12 cellular contexts compared by ENCODE assay signal in the genomic region with DNA sequence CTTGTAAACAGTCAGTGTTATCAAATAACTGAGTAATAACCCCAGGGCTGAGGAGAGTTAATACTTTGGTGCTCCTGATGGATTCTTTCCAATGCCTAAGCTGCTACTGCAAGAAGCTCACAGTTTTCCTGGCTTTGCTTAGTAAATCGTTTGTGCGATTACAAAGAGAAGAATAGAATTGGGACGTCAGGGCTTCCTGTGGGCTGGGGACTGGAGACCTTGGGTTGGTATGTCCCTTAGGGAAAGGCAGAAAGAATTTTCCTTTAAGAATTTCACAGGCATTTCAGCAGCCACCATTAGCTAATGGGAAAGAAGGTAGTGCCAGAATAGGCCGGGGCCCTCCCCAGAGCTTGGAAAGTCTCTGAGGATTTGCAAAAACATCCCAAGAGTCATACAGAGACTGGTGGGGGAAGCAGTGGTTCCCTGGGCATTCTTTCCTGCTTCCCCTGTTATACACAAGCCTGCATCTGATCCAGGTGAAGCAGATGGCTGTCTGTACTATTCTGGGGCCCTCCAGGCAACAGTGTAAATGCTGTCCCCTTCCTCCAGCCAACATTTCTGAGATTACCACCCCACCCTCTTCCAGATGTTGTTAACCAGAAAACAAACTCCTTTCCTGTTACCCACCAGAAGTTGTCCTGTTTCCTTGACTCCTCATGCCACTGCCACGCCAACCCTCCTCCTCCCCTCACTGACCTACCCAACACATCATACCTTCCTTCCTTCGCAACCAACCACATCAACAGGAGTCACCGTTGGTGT. TPM values are rescaled to one million over a fixed set of nuclear protein-coding genes. Genes with fewer than 3 reads are reported as not detected.
DNase-seq lines count a peak whose midpoint lies in the region; ATAC-seq, FAIRE-seq and TF ChIP-seq lines count a peak whose summit lies in the region.
"Had no signal": no experiment of that assay in that cellular context is flagged by ENCODE, and none has a peak within 500 bp of the region (broad histone marks: within the 10 kb centered on the region; RNA-seq: fewer than 3 reads in every experiment).

No MANE protein-coding gene starts in this region.

- H3K4me1 ChIP-seq in HepG2 (ENCODE audit: insufficient read depth, low read length) = peaks cover 61% of the 10 kb centered on the region
- peaks cover 0 to 88% (median 75%) of the 10 kb centered on the region in 4 donors for H3K4me1 ChIP-seq in tibial artery
- no peaks in the 10 kb centered on the region for H3K4me1 ChIP-seq in Karpas-422 (ENCODE audit: low read length)

- H3K9me2 ChIP-seq in Karpas-422 (replicated peaks; ENCODE audit: insufficient read depth, low read length) = no peaks in the 10 kb centered on the region

- H2AFZ ChIP-seq in HepG2 (ENCODE audit: low read length) (no peak overlapping the region), Karpas-422 (ENCODE audit: low read length) (no peak overlapping the region)

- no peaks in the 10 kb centered on the region for H3K9me3 ChIP-seq in HepG2 (ENCODE audit: low read length)
- no peaks in the 10 kb centered on the region for H3K9me3 ChIP-seq in tibial artery
- no peaks in the 10 kb centered on the region for H3K9me3 ChIP-seq in Karpas-422 (ENCODE audit: low read length)

- H3K36me3 ChIP-seq in HepG2 (replicated peaks in 1 of 2; ENCODE audit: control insufficient read depth in 1 of 2, insufficient read depth in 2 of 2, low read length in 2 of 2) (no peaks in the 10 kb centered on the region), tibial artery (no peaks in the 10 kb centered on the region), Karpas-422 (ENCODE audit: insufficient read depth, low read length) (no peaks in the 10 kb centered on the region)

- FAIRE-seq in HepG2 (lab: Jason Lieb, UNC) = no peak

- H3K9ac ChIP-seq in HepG2 (ENCODE audit: insufficient read depth, low read depth, low read length) = no peak overlapping the region
- H3K9ac ChIP-seq in Karpas-422 (ENCODE audit: low read length) = no peak overlapping the region

- H3K4me3 ChIP-seq in cardiac fibroblast (replicated peaks in 1 of 2; ENCODE audit: low read depth in 2 of 2, low read length in 2 of 2) (peak overlapping the region in 1 of 2 donors; percentile 5), HepG2 (replicated peaks in 1 of 3; ENCODE audit: insufficient read depth in 1 of 3, low read depth in 2 of 3, low read length in 3 of 3) (no peak overlapping the region), tibial artery (no peak overlapping the region), Karpas-422 (ENCODE audit: low read length) (no peak overlapping the region)

- TF ChIP-seq EP300 in HepG2 (IDR thresholded peaks at IDR 0.05; ENCODE audit: low read depth in 2 of 2, low read length in 2 of 2) (no peak), HepG2 (CRISPR knock-in tag; IDR thresholded peaks at IDR 0.05; ENCODE audit: borderline replicate concordance) (no peak)

- H3K27me3 ChIP-seq in HepG2 (ENCODE audit: control insufficient read depth in 1 of 2, insufficient read depth in 2 of 2, low read length in 2 of 2) = no peaks in the 10 kb centered on the region
- H3K27me3 ChIP-seq in tibial artery = no peaks in the 10 kb centered on the region
- no peaks in the 10 kb centered on the region for H3K27me3 ChIP-seq in Karpas-422 (ENCODE audit: low read length)

- no peak for TF ChIP-seq POLR2A in HepG2 (IDR thresholded peaks at IDR 0.05; ENCODE audit: insufficient read depth in 1 of 2, low read depth in 2 of 2, low read length in 2 of 2)

- DNase-seq in NCI-H2029 treated with DMSO at 0.1 percent for 48 hours (lab: John Stamatoyannopoulos, UW) = peak; percentile 73
- no peak for DNase-seq in NCI-H2029 (lab: John Stamatoyannopoulos, UW)
- peak; percentile 90 to 91 for DNase-seq in cardiac fibroblast (ENCODE audit: low read depth in 2 of 2)
- no peak for DNase-seq in HepG2 (ENCODE audit: low spot score)
- DNase-seq in tibial artery = no peak
- no peak for DNase-seq in Karpas-422
- DNase-seq in KG1 (lab: John Stamatoyannopoulos, UW) = no peak
- DNase-seq: activated naive CD4-positive, alpha-beta T cell treated with anti-CD3 and anti-CD28 coated beads, Interleukin-2, amount 50 U/mL, for 16 hours; foreskin melanocyte; nephron progenitor cell; WERI-Rb-1 had no signal

- ATAC-seq in HepG2 = no peak
- ATAC-seq in HG03175 (IDR thresholded peaks at IDR 0.05; ENCODE audit: unreplicated experiment) = no peak

- in situ Hi-C loops in HepG2 (cut with HindIII; ENCODE audit: extremely low pct_ligation_motif_present, low pct_unique_long_range_greater_than_20kb) = no loop called here

- H3K27ac ChIP-seq in HepG2 (ENCODE audit: extremely low read length, insufficient read depth, low read length) = no peak overlapping the region
- peak overlapping the region; percentile 76 to 78 for H3K27ac ChIP-seq in tibial artery
- H3K27ac ChIP-seq in Karpas-422 (ENCODE audit: low read length) = no peak overlapping the region
- H3K27ac ChIP-seq: WERI-Rb-1 had no signal

- H3K79me2 ChIP-seq in HepG2 (ENCODE audit: insufficient read depth, low read length) (no peaks in the 10 kb centered on the region), Karpas-422 (ENCODE audit: low read length) (no peaks in the 10 kb centered on the region)

- BruUV-seq in HepG2 (replicated peaks; lab: Mats Ljungman, UMichigan) = no TSS peak

- no peak for TF ChIP-seq RAD21 in HepG2 (CRISPR knock-in tag; IDR thresholded peaks at IDR 0.05)

- intact Hi-C loops in HepG2 (cut with micrococcal nuclease; ENCODE audit: unreplicated experiment) = no loop called here
- intact Hi-C loops in tibial artery (cut with DNase I; ENCODE audit: low total_unique reads) = loop anchor here (5.0 kb wide), 1 partner anchor 38 kb away; a partner anchor contains a TSS

- POLR2A ChIA-PET in HepG2 (lab: Yijun Ruan, JAX) = interaction anchor here (0.8 to 1.5 kb wide), 7 partner anchors 26 to 84 kb away, joined by 3 to 7 read pairs (median 3); a partner anchor contains a TSS

- no peak for TF ChIP-seq CTCF in cardiac fibroblast (IDR thresholded peaks at IDR 0.05; ENCODE audit: low read depth, low read length)
- TF ChIP-seq CTCF in HepG2 (CRISPR knock-in tag; IDR thresholded peaks at IDR 0.05) = no peak
- TF ChIP-seq CTCF in tibial artery (IDR thresholded peaks at IDR 0.05) = no peak

- no peak overlapping the region for H3K4me2 ChIP-seq in HepG2 (ENCODE audit: low read depth, low read length)
- no peak overlapping the region for H3K4me2 ChIP-seq in Karpas-422 (ENCODE audit: low read depth, low read length, poor library complexity, severe bottlenecking)

- CTCF ChIA-PET in HepG2 (lab: Yijun Ruan, JAX; ENCODE audit: low intra/inter-chr PET ratio, low total read pairs) = no interaction called here

- H4K20me1 ChIP-seq in HepG2 (ENCODE audit: insufficient read depth, low read length) (no peaks in the 10 kb centered on the region), Karpas-422 (ENCODE audit: insufficient read depth, low read depth, low read length) (no peaks in the 10 kb centered on the region)

- WGBS in HepG2 (ENCODE audit: low lambda C conversion rate) = 83% methylated on average over 7 of the region's 7 CpGs

TF ChIP-seq in HepG2, 621 proteins besides CTCF, POLR2A, EP300 and RAD21:
- TF ChIP-seq MTA1 (CRISPR knock-in tag; IDR thresholded peaks at IDR 0.05; ENCODE audit: borderline replicate concordance) = no peak
- 0 out of 2 replicates have a peak, but pooled peaks have one; percentile 16 for TF ChIP-seq ZFP90 (CRISPR knock-in tag; IDR thresholded peaks at IDR 0.05; ENCODE audit: borderline replicate concordance)

RNA-seq across cellular contexts. Expression of a gene that starts 40.2 kb away (rescaled TPM):
- total RNA-seq in HepG2 (2016; rRNA removed; fragmentation: Illumina TruSeq; extraction: Trizol) = 0.24 and 1.1 TPM in 2 replicates
- total RNA-seq in HepG2 (2016; cell fraction: cytosol; rRNA removed; fragmentation: Illumina TruSeq; extraction: Trizol; ENCODE audit: low read depth) = under 0.01 and 0.18 TPM in 2 replicates
- 0.22 and 0.71 TPM in 2 replicates for total RNA-seq in HepG2 (2016; cell fraction: insoluble cytoplasmic fraction; rRNA removed; fragmentation: Illumina TruSeq; extraction: Trizol)
- 0.28 and 0.49 TPM in 2 replicates for total RNA-seq in HepG2 (2016; cell fraction: membrane; rRNA removed; fragmentation: Illumina TruSeq; extraction: Trizol)
- total RNA-seq in HepG2 (2016; cell fraction: nucleus; rRNA removed; fragmentation: Illumina TruSeq; extraction: Trizol) = 1.5 and 1.9 TPM in 2 replicates
- polyA plus RNA-seq in HepG2 (2011; rRNA removed) = 2.1 TPM in 2 replicates
- polyA plus RNA-seq in HepG2 (2011; cell fraction: cytosol; rRNA removed) = 0.59 and 1.1 TPM in 2 replicates
- 8.7 and 12.0 TPM in 2 replicates for polyA plus RNA-seq in HepG2 (2011; cell fraction: nucleus; rRNA removed)
- 1.0 and 1.7 TPM in 2 replicates for polyA plus RNA-seq in HepG2 (2012)
- polyA plus RNA-seq in HepG2 (2016; cell fraction: cytosol; fragmentation: Illumina TruSeq; extraction: Trizol; ENCODE audit: low read depth) = 0.03 and 0.07 TPM in 2 replicates
- 0.33 and 0.36 TPM in 2 replicates for polyA plus RNA-seq in HepG2 (2016; cell fraction: insoluble cytoplasmic fraction; fragmentation: Illumina TruSeq; extraction: Trizol; ENCODE audit: low read depth)
- polyA plus RNA-seq in HepG2 (2016; cell fraction: membrane; fragmentation: Illumina TruSeq; extraction: Trizol; ENCODE audit: low read depth) = 0.17 and 0.33 TPM in 2 replicates
- 3.2 and 3.4 TPM in 2 replicates for polyA plus RNA-seq in HepG2 (2016; cell fraction: nucleus; fragmentation: Illumina TruSeq; extraction: Trizol; ENCODE audit: insufficient read depth, low read depth)
- 6.7 and 14.5 TPM in 2 replicates for polyA minus RNA-seq in HepG2 (2011; rRNA and poly(A)+ RNA removed; ENCODE audit: low replicate concordance)
- polyA minus RNA-seq in HepG2 (2011; cell fraction: cytosol; rRNA and poly(A)+ RNA removed) = 1.8 and 3.3 TPM in 2 replicates
- 7.1 and 8.1 TPM in 2 replicates for polyA minus RNA-seq in HepG2 (2011; cell fraction: nucleus; rRNA and poly(A)+ RNA removed)
- total RNA-seq in Karpas-422 (2014; rRNA removed; shearing (Covaris generic); ENCODE audit: low replicate concordance) = not detected in 2 replicates

Comparison
In these comparisons a context has a peak if more than half of its experiments do, and no peak if none do; other contexts are left out.
1. DNase-seq: peak in NCI-H2029 treated with DMSO at 0.1 percent for 48 hours (single experiment) and cardiac fibroblast (2 of 2); none in NCI-H2029 (single experiment), HepG2 (single experiment), tibial artery (0 of 2), Karpas-422 (single experiment) and KG1 (single experiment).
2. H3K27ac ChIP-seq: peak in tibial artery (2 of 2); none in HepG2 (single experiment) and Karpas-422 (single experiment).